In genomic region chr5:16120579-16120978, GRCh38 we compare ENCODE assay signal across 35 cellular contexts. TPM values are rescaled to one million over a fixed set of nuclear protein-coding genes. Genes with fewer than 3 reads are reported as not detected.
"Had no signal": no experiment of that assay in that cellular context is flagged by ENCODE, and none has a peak within 500 bp of the region (broad histone marks: within the 10 kb centered on the region; RNA-seq: fewer than 3 reads in every experiment).

No MANE protein-coding gene starts in this region.

- FAIRE-seq: colon had no signal

- H3K4me1 Mint-ChIP-seq: activated CD4-positive, alpha-beta memory T cell treated with anti-CD3 and anti-CD28 coated beads, Interleukin-2, amount 10 ng/mL, durations not matched to agents 7 days and 5 days; activated CD4-positive, alpha-beta T cell treated with anti-CD3 and anti-CD28 coated beads for 36 hours; activated CD4-positive, alpha-beta T cell treated with anti-CD3 and anti-CD28 coated beads, Interleukin-2, amount 10 ng/mL, durations not matched to agents 7 days and 5 days; activated naive CD4-positive, alpha-beta T cell treated with anti-CD3 and anti-CD28 coated beads, Interleukin-2, amount 10 ng/mL, durations not matched to agents 7 days and 5 days; activated naive CD8-positive, alpha-beta T cell treated with anti-CD3 and anti-CD28 coated beads, Interleukin-2, amount 10 ng/mL, durations not matched to agents 7 days and 5 days; brain had no signal

- ATAC-seq: activated CD4-positive, alpha-beta T cell treated with anti-CD3 and anti-CD28 coated beads for 36 hours; activated naive CD4-positive, alpha-beta T cell treated with anti-CD3 and anti-CD28 coated beads, Interleukin-2, amount 50 U/mL, for 72 hours; activated T-cell treated with anti-CD3 and anti-CD28 coated beads, Interleukin-2, amount 50 U/mL, for 72 hours; effector memory CD8-positive, alpha-beta T cell; gastroesophageal sphincter had no signal

- H3K27ac Mint-ChIP-seq: activated CD4-positive, alpha-beta memory T cell treated with anti-CD3 and anti-CD28 coated beads, Interleukin-2, amount 10 ng/mL, durations not matched to agents 7 days and 5 days; activated CD4-positive, alpha-beta T cell treated with anti-CD3 and anti-CD28 coated beads for 36 hours; activated CD4-positive, alpha-beta T cell treated with anti-CD3 and anti-CD28 coated beads, Interleukin-2, amount 10 ng/mL, durations not matched to agents 7 days and 5 days; activated naive CD4-positive, alpha-beta T cell treated with anti-CD3 and anti-CD28 coated beads, Interleukin-2, amount 10 ng/mL, durations not matched to agents 7 days and 5 days; activated naive CD4-positive, alpha-beta T cell treated with anti-CD3 and anti-CD28 coated beads, Interleukin-2, amount 50 U/mL, for 72 hours; activated naive CD8-positive, alpha-beta T cell treated with anti-CD3 and anti-CD28 coated beads, Interleukin-2, amount 10 ng/mL, durations not matched to agents 7 days and 5 days; activated T-cell treated with anti-CD3 and anti-CD28 coated beads, Interleukin-2, amount 50 U/mL, for 24 hours; activated T-cell treated with anti-CD3 and anti-CD28 coated beads, Interleukin-2, amount 50 U/mL, for 72 hours; brain; effector memory CD8-positive, alpha-beta T cell had no signal

- H3K4me1 ChIP-seq: ascending aorta, breast epithelium, esophagus muscularis mucosa, gastroesophageal sphincter had no signal

- H3K27ac ChIP-seq: ascending aorta, breast epithelium, esophagus muscularis mucosa, gastroesophageal sphincter had no signal

- H3K36me3 Mint-ChIP-seq: activated naive CD4-positive, alpha-beta T cell treated with anti-CD3 and anti-CD28 coated beads, Interleukin-2, amount 10 ng/mL, durations not matched to agents 7 days and 5 days; activated naive CD4-positive, alpha-beta T cell treated with anti-CD3 and anti-CD28 coated beads, Interleukin-2, amount 50 U/mL, for 72 hours; activated naive CD8-positive, alpha-beta T cell treated with anti-CD3 and anti-CD28 coated beads, Interleukin-2, amount 10 ng/mL, durations not matched to agents 7 days and 5 days; brain had no signal

- DNase-seq: activated CD4-positive, alpha-beta memory T cell treated with anti-CD3 and anti-CD28 coated beads, Interleukin-2, amount 10 ng/mL, durations not matched to agents 7 days and 5 days; activated CD4-positive, alpha-beta T cell treated with anti-CD3 and anti-CD28 coated beads for 36 hours; activated CD4-positive, alpha-beta T cell treated with anti-CD3 and anti-CD28 coated beads, Interleukin-2, amount 10 ng/mL, durations not matched to agents 7 days and 5 days; activated CD4-positive, alpha-beta T cell treated with anti-CD3 and anti-CD28 coated beads, Interleukin-2, amount 50 U/mL, for 4 hours; activated CD4-positive, CD25-positive, alpha-beta regulatory T cell; activated CD4-positive, CD25-positive, alpha-beta regulatory T cell treated with anti-CD3 and anti-CD28 coated beads, Interleukin-2, amount 50 U/mL, for 72 hours; activated CD8-positive, alpha-beta memory T cell treated with anti-CD3 and anti-CD28 coated beads, Interleukin-2, amount 50 U/mL, for 48 hours; activated gamma-delta T cell; activated naive CD4-positive, alpha-beta T cell; activated naive CD4-positive, alpha-beta T cell treated with anti-CD3 and anti-CD28 coated beads, Interleukin-2, amount 10 ng/mL, durations not matched to agents 7 days and 5 days; activated naive CD8-positive, alpha-beta T cell treated with anti-CD3 and anti-CD28 coated beads, Interleukin-2, amount 10 ng/mL, durations not matched to agents 7 days and 5 days; activated T-cell treated with anti-CD3 and anti-CD28 coated beads for 4 hours; activated T-cell treated with anti-CD3 and anti-CD28 coated beads, Interleukin-2, amount 50 U/mL, for 24 hours; activated T-cell treated with anti-CD3 and anti-CD28 coated beads, Interleukin-2, amount 50 U/mL, for 72 hours; caudate nucleus; cortex of kidney; dermis blood vessel endothelial cell; effector CD4-positive, alpha-beta T cell; effector memory CD8-positive, alpha-beta T cell; erythroblast; foreskin melanocyte; head of caudate nucleus; T-helper 2 cell had no signal

- H3K36me3 ChIP-seq: ascending aorta, breast epithelium, esophagus muscularis mucosa, gastroesophageal sphincter had no signal

- H3K27me3 Mint-ChIP-seq: activated CD4-positive, alpha-beta memory T cell treated with anti-CD3 and anti-CD28 coated beads, Interleukin-2, amount 10 ng/mL, durations not matched to agents 7 days and 5 days; activated CD4-positive, alpha-beta T cell treated with anti-CD3 and anti-CD28 coated beads for 36 hours; activated CD4-positive, alpha-beta T cell treated with anti-CD3 and anti-CD28 coated beads, Interleukin-2, amount 10 ng/mL, durations not matched to agents 7 days and 5 days; activated naive CD4-positive, alpha-beta T cell treated with anti-CD3 and anti-CD28 coated beads, Interleukin-2, amount 10 ng/mL, durations not matched to agents 7 days and 5 days; activated naive CD8-positive, alpha-beta T cell treated with anti-CD3 and anti-CD28 coated beads, Interleukin-2, amount 10 ng/mL, durations not matched to agents 7 days and 5 days; activated T-cell treated with anti-CD3 and anti-CD28 coated beads, Interleukin-2, amount 50 U/mL, for 24 hours; effector memory CD8-positive, alpha-beta T cell had no signal

- H3K9me3 Mint-ChIP-seq: activated CD4-positive, alpha-beta memory T cell treated with anti-CD3 and anti-CD28 coated beads, Interleukin-2, amount 10 ng/mL, durations not matched to agents 7 days and 5 days; activated CD4-positive, alpha-beta T cell treated with anti-CD3 and anti-CD28 coated beads, Interleukin-2, amount 10 ng/mL, durations not matched to agents 7 days and 5 days; activated naive CD8-positive, alpha-beta T cell treated with anti-CD3 and anti-CD28 coated beads, Interleukin-2, amount 10 ng/mL, durations not matched to agents 7 days and 5 days had no signal

- H3K4me3 ChIP-seq: ascending aorta, breast epithelium, esophagus muscularis mucosa, gastroesophageal sphincter had no signal

- H3K4me3 Mint-ChIP-seq: activated CD4-positive, alpha-beta memory T cell treated with anti-CD3 and anti-CD28 coated beads, Interleukin-2, amount 10 ng/mL, durations not matched to agents 7 days and 5 days; activated CD4-positive, alpha-beta T cell treated with anti-CD3 and anti-CD28 coated beads for 36 hours; activated CD4-positive, alpha-beta T cell treated with anti-CD3 and anti-CD28 coated beads, Interleukin-2, amount 10 ng/mL, durations not matched to agents 7 days and 5 days; activated naive CD4-positive, alpha-beta T cell treated with anti-CD3 and anti-CD28 coated beads, Interleukin-2, amount 10 ng/mL, durations not matched to agents 7 days and 5 days; activated naive CD8-positive, alpha-beta T cell treated with anti-CD3 and anti-CD28 coated beads, Interleukin-2, amount 10 ng/mL, durations not matched to agents 7 days and 5 days; activated T-cell treated with anti-CD3 and anti-CD28 coated beads, Interleukin-2, amount 50 U/mL, for 24 hours; activated T-cell treated with anti-CD3 and anti-CD28 coated beads, Interleukin-2, amount 50 U/mL, for 72 hours; brain; effector memory CD8-positive, alpha-beta T cell had no signal

- H3K9me3 ChIP-seq: ascending aorta, esophagus muscularis mucosa had no signal

- H3K27me3 ChIP-seq: ascending aorta, breast epithelium, esophagus muscularis mucosa, gastroesophageal sphincter had no signal

RNA-seq across cellular contexts. Expression of gene MARCHF11, which starts 59.0 kb away (rescaled TPM):
- total RNA-seq: activated CD4-positive, alpha-beta memory T cell treated with anti-CD3 and anti-CD28 coated beads, Interleukin-2, amount 10 ng/mL, durations not matched to agents 7 days and 5 days; activated CD4-positive, alpha-beta T cell treated with anti-CD3 and anti-CD28 coated beads for 36 hours; activated CD4-positive, alpha-beta T cell treated with anti-CD3 and anti-CD28 coated beads, Interleukin-2, amount 10 ng/mL, durations not matched to agents 7 days and 5 days; activated naive CD4-positive, alpha-beta T cell treated with anti-CD3 and anti-CD28 coated beads, Interleukin-2, amount 50 U/mL, for 72 hours; activated naive CD8-positive, alpha-beta T cell treated with anti-CD3 and anti-CD28 coated beads, Interleukin-2, amount 10 ng/mL, durations not matched to agents 7 days and 5 days; activated T-cell treated with anti-CD3 and anti-CD28 coated beads, Interleukin-2, amount 50 U/mL, for 72 hours; ascending aorta; breast epithelium; chondrocyte; dermis blood vessel endothelial cell; fibroblast of lung; fibroblast of villous mesenchyme; gastroesophageal sphincter; glomerular endothelial cell; T-helper 1 cell treated with Interleukin-12 subunit alpha and Interleukin-12 subunit beta and Interleukin-4 antibody, amounts not matched to agents 30 ng/mL and 1 ng/mL, for 36 hours had no signal
- polyA plus RNA-seq: fibroblast of lung had no signal
